Comparison of ENCODE assay signal across 2 cellular contexts in the genomic region with DNA sequence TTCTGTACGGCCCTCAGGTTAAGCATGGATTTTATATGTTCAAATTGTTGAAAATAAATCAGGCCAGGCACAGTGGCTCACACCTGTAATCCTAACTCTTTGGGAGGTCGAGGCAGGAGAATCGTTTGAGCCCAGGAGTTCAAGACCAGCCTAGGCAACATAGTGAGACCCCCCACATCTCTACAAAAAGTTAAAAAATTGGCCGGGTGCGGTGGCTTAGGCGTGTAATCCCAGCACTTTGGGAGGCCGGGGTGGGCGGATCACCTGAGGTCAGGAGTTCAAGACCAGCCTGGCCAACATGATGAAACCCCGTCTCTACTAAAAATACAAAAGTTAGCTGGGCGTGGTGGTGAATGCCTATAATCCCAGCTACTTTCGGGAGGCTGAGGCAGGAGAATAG. TPM values are rescaled to one million over a fixed set of nuclear protein-coding genes. Genes with fewer than 3 reads are reported as not detected.
"Had no signal": no experiment of that assay in that cellular context is flagged by ENCODE, and none has a peak within 500 bp of the region (broad histone marks: within the 10 kb centered on the region; RNA-seq: fewer than 3 reads in every experiment).

No MANE protein-coding gene starts in this region.

RNA-seq across cellular contexts. Expression of a gene that starts 18.8 kb away (rescaled TPM):
- total RNA-seq: GM12878 had no signal
- polyA plus RNA-seq: GM12878 had no signal

RNA-seq across cellular contexts. Expression of a gene that starts 44.0 kb away (rescaled TPM):
- total RNA-seq: G401, GM12878 had no signal
- polyA plus RNA-seq: GM12878 had no signal
